Comparison of ENCODE assay signal across 1 cellular context in genomic region chr12:3061858-3062215, GRCh38.
TF ChIP-seq lines count a peak whose summit lies in the region.

No MANE protein-coding gene starts in this region.

TF ChIP-seq in GM23338, 12 proteins besides CTCF, POLR2A, EP300 and RAD21 (continued from another document):
- no peak for TF ChIP-seq ZNF462 (CRISPR knock-in tag; IDR thresholded peaks at IDR 0.05)
- TF ChIP-seq STAT1 (IDR thresholded peaks at IDR 0.05; ENCODE audit: unreplicated experiment) = no peak
- no peak for TF ChIP-seq REST (IDR thresholded peaks at IDR 0.05; ENCODE audit: unreplicated experiment)
- TF ChIP-seq EZH2 (IDR thresholded peaks at IDR 0.05; ENCODE audit: low read depth, unreplicated experiment) = no peak
- TF ChIP-seq NANOG (IDR thresholded peaks at IDR 0.05; ENCODE audit: borderline replicate concordance) = no peak
- no peak for TF ChIP-seq JUNB (IDR thresholded peaks at IDR 0.05; ENCODE audit: unreplicated experiment)
- no peak for TF ChIP-seq EZH2phosphoT487 (IDR thresholded peaks at IDR 0.05; ENCODE audit: unreplicated experiment)
- no peak for TF ChIP-seq ZNF331 (CRISPR knock-in tag; IDR thresholded peaks at IDR 0.05; ENCODE audit: low read depth)
- TF ChIP-seq POLR2AphosphoS5 (IDR thresholded peaks at IDR 0.05; ENCODE audit: low read depth) = no peak
- no peak for TF ChIP-seq ZNF114 (CRISPR knock-in tag; IDR thresholded peaks at IDR 0.05)
- no peak for TF ChIP-seq CREB1 (CRISPR knock-in tag; IDR thresholded peaks at IDR 0.05; ENCODE audit: low read depth)
